ENCODE assay signal across 21 cellular contexts in the genomic region with DNA sequence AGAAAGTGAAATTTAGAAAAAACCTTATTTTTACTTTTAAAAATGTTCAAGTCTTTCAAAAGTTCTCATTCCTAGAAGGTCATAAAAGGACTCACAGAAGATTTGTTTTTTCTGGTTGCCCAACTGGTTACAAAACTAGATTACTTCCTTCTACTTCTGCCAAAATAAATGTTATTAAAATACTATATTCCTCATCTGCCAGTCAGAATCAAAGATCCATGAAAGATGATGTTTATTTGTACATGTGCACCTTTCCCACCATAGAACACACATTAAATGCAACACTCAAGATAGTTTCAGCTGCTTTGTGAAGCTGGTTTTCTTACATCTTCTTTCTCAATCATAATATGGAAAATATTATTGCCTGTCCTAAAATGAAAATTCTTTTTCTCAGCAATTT.
"Had no signal": no experiment of that assay in that cellular context is flagged by ENCODE, and none has a peak within 500 bp of the region (broad histone marks: within the 10 kb centered on the region; RNA-seq: fewer than 3 reads in every experiment).

No MANE protein-coding gene starts in this region.

- H3K4me1 Mint-ChIP-seq: activated CD4-positive, alpha-beta T cell treated with anti-CD3 and anti-CD28 coated beads, Interleukin-2, amount 10 ng/mL, durations not matched to agents 7 days and 5 days; natural killer cell had no signal

- H3K9me3 Mint-ChIP-seq: activated CD4-positive, alpha-beta T cell treated with anti-CD3 and anti-CD28 coated beads, Interleukin-2, amount 10 ng/mL, durations not matched to agents 7 days and 5 days; activated naive CD4-positive, alpha-beta T cell treated with anti-CD3 and anti-CD28 coated beads for 36 hours; activated T-cell treated with anti-CD3 and anti-CD28 coated beads, Interleukin-2, amount 50 U/mL, for 24 hours; activated T-helper 2 cell treated with anti-CD3 and anti-CD28 coated beads, Interferon-gamma antibody, Interleukin-2, Interleukin-4, amounts not matched to agents 10 μg/mL and 5 μg/mL and 100 μg/mL, durations not matched to agents 14 hours and 24 hours and 36 hours; dendritic cell treated with granulocyte-macrophage colony-stimulating factor and Interleukin-4, amounts not matched to agents 40 ng/mL and 50 ng/mL, for 4 days; natural killer cell had no signal

- DNase-seq: activated CD4-positive, alpha-beta T cell treated with anti-CD3 and anti-CD28 coated beads, Interleukin-2, amount 10 ng/mL, durations not matched to agents 7 days and 5 days; activated CD8-positive, alpha-beta T cell treated with anti-CD3 and anti-CD28 coated beads, Interleukin-2, amount 10 ng/mL, durations not matched to agents 7 days and 5 days; activated naive CD4-positive, alpha-beta T cell treated with anti-CD3 and anti-CD28 coated beads for 36 hours; activated T-cell treated with anti-CD3 and anti-CD28 coated beads, Interleukin-2, amount 50 U/mL, for 24 hours; anterior cingulate cortex; cerebellar nuclear complex; effector CD8-positive, alpha-beta T cell; left cardiac atrium; natural killer cell; retina; stimulated activated CD4-positive, alpha-beta T cell treated with anti-CD3 and anti-CD28 coated beads, Interleukin-2, amount 100 ng/mL, for 24 hours; stimulated activated naive CD4-positive, alpha-beta T cell treated with Interleukin-2 at 50 U/mL for 16 hours; thyroid gland had no signal

- H3K9me3 ChIP-seq: esophagus muscularis mucosa, thyroid gland had no signal

- H2AFZ ChIP-seq: hepatocyte, parathyroid adenoma had no signal

- H3K79me2 ChIP-seq: hepatocyte, parathyroid adenoma had no signal

- H3K9ac ChIP-seq: parathyroid adenoma had no signal

- H3K27me3 ChIP-seq: esophagus muscularis mucosa, hepatocyte, thyroid gland had no signal

- H3K27ac ChIP-seq: esophagus muscularis mucosa, hepatocyte, parathyroid adenoma, thyroid gland had no signal

- FAIRE-seq: bronchial epithelial cell had no signal

- H3K27me3 Mint-ChIP-seq: activated CD4-positive, alpha-beta T cell treated with anti-CD3 and anti-CD28 coated beads, Interleukin-2, amount 10 ng/mL, durations not matched to agents 7 days and 5 days; activated T-cell treated with anti-CD3 and anti-CD28 coated beads, Interleukin-2, amount 50 U/mL, for 24 hours; dendritic cell treated with granulocyte-macrophage colony-stimulating factor and Interleukin-4, amounts not matched to agents 40 ng/mL and 50 ng/mL, for 4 days had no signal

- H3K4me1 ChIP-seq: parathyroid adenoma, thyroid gland had no signal

- H3K36me3 ChIP-seq: esophagus muscularis mucosa, thyroid gland had no signal

- H3K4me3 Mint-ChIP-seq: activated CD4-positive, alpha-beta T cell treated with anti-CD3 and anti-CD28 coated beads, Interleukin-2, amount 10 ng/mL, durations not matched to agents 7 days and 5 days; activated CD8-positive, alpha-beta T cell treated with anti-CD3 and anti-CD28 coated beads, Interleukin-2, amount 10 ng/mL, durations not matched to agents 7 days and 5 days; activated naive CD4-positive, alpha-beta T cell treated with anti-CD3 and anti-CD28 coated beads for 36 hours; activated T-cell treated with anti-CD3 and anti-CD28 coated beads, Interleukin-2, amount 50 U/mL, for 24 hours; dendritic cell treated with granulocyte-macrophage colony-stimulating factor and Interleukin-4, amounts not matched to agents 40 ng/mL and 50 ng/mL, for 4 days; natural killer cell had no signal

- H3K4me2 ChIP-seq: hepatocyte had no signal

- H3K36me3 Mint-ChIP-seq: natural killer cell had no signal

- H3K4me3 ChIP-seq: esophagus muscularis mucosa, hepatocyte, lung, thyroid gland had no signal

- ATAC-seq: activated CD4-positive, CD25-positive, alpha-beta regulatory T cell treated with anti-CD3 and anti-CD28 coated beads, Interleukin-2, amount 50 U/mL, for 24 hours; activated CD8-positive, alpha-beta T cell treated with anti-CD3 and anti-CD28 coated beads, Interleukin-2, amount 10 ng/mL, durations not matched to agents 7 days and 5 days; left cardiac atrium; natural killer cell had no signal

- H3K27ac Mint-ChIP-seq: activated CD4-positive, alpha-beta T cell treated with anti-CD3 and anti-CD28 coated beads, Interleukin-2, amount 10 ng/mL, durations not matched to agents 7 days and 5 days; activated CD8-positive, alpha-beta T cell treated with anti-CD3 and anti-CD28 coated beads, Interleukin-2, amount 10 ng/mL, durations not matched to agents 7 days and 5 days; activated naive CD4-positive, alpha-beta T cell treated with anti-CD3 and anti-CD28 coated beads for 36 hours; activated T-cell treated with anti-CD3 and anti-CD28 coated beads, Interleukin-2, amount 50 U/mL, for 24 hours; activated T-helper 2 cell treated with anti-CD3 and anti-CD28 coated beads, Interferon-gamma antibody, Interleukin-2, Interleukin-4, amounts not matched to agents 10 μg/mL and 5 μg/mL and 100 μg/mL, durations not matched to agents 14 hours and 24 hours and 36 hours; dendritic cell treated with granulocyte-macrophage colony-stimulating factor and Interleukin-4, amounts not matched to agents 40 ng/mL and 50 ng/mL, for 4 days; natural killer cell had no signal
